Comparison of ENCODE assay signal across 1 cellular context in genomic region chr14:24059841-24060388, GRCh38.
A peak's percentile ranks its signal among the peaks of the same experiment; 100 is the strongest.
TF ChIP-seq lines count a peak whose summit lies in the region.

No MANE protein-coding gene starts in this region.

TF ChIP-seq in HepG2, 621 proteins besides CTCF, POLR2A, EP300 and RAD21 (continued from another document and continues in another):
- TF ChIP-seq, protein P1, sequence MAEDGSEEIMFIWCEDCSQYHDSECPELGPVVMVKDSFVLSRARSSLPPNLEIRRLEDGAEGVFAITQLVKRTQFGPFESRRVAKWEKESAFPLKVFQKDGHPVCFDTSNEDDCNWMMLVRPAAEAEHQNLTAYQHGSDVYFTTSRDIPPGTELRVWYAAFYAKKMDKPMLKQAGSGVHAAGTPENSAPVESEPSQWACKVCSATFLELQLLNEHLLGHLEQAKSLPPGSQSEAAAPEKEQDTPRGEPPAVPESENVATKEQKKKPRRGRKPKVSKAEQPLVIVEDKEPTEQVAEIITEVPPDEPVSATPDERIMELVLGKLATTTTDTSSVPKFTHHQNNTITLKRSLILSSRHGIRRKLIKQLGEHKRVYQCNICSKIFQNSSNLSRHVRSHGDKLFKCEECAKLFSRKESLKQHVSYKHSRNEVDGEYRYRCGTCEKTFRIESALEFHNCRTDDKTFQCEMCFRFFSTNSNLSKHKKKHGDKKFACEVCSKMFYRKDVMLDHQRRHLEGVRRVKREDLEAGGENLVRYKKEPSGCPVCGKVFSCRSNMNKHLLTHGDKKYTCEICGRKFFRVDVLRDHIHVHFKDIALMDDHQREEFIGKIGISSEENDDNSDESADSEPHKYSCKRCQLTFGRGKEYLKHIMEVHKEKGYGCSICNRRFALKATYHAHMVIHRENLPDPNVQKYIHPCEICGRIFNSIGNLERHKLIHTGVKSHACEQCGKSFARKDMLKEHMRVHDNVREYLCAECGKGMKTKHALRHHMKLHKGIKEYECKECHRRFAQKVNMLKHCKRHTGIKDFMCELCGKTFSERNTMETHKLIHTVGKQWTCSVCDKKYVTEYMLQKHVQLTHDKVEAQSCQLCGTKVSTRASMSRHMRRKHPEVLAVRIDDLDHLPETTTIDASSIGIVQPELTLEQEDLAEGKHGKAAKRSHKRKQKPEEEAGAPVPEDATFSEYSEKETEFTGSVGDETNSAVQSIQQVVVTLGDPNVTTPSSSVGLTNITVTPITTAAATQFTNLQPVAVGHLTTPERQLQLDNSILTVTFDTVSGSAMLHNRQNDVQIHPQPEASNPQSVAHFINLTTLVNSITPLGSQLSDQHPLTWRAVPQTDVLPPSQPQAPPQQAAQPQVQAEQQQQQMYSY (CRISPR knock-in tag; IDR thresholded peaks at IDR 0.05) = no peak
- TF ChIP-seq, protein P2, sequence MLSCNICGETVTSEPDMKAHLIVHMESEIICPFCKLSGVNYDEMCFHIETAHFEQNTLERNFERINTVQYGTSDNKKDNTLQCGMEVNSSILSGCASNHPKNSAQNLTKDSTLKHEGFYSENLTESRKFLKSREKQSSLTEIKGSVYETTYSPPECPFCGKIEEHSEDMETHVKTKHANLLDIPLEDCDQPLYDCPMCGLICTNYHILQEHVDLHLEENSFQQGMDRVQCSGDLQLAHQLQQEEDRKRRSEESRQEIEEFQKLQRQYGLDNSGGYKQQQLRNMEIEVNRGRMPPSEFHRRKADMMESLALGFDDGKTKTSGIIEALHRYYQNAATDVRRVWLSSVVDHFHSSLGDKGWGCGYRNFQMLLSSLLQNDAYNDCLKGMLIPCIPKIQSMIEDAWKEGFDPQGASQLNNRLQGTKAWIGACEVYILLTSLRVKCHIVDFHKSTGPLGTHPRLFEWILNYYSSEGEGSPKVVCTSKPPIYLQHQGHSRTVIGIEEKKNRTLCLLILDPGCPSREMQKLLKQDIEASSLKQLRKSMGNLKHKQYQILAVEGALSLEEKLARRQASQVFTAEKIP (CRISPR knock-in tag; IDR thresholded peaks at IDR 0.05; ENCODE audit: borderline replicate concordance) = no peak
- TF ChIP-seq SP2 (CRISPR knock-in tag; IDR thresholded peaks at IDR 0.05) (no peak), ZNF547 (CRISPR knock-in tag; IDR thresholded peaks at IDR 0.05) (no peak), SNRNP70 (IDR thresholded peaks at IDR 0.05; ENCODE audit: low read depth, low read length) (no peak), ZSCAN21 (CRISPR knock-in tag; IDR thresholded peaks at IDR 0.05; ENCODE audit: borderline replicate concordance) (no peak), E2F5 (CRISPR knock-in tag; conservative IDR thresholded peaks at IDR 0.05) (no peak), ZNF562 (CRISPR knock-in tag; IDR thresholded peaks at IDR 0.05; ENCODE audit: borderline replicate concordance) (no peak), ZNF879 (CRISPR knock-in tag; IDR thresholded peaks at IDR 0.05) (no peak), BORCS8-MEF2B (CRISPR knock-in tag; IDR thresholded peaks at IDR 0.05) (0 out of 2 replicates have a peak, but pooled peaks have one; percentile 16), ZNF570 (CRISPR knock-in tag; IDR thresholded peaks at IDR 0.05; ENCODE audit: borderline replicate concordance) (no peak), CBX2 (IDR thresholded peaks at IDR 0.05; ENCODE audit: low read depth, low read length) (no peak), CBX2 (CRISPR knock-in tag; IDR thresholded peaks at IDR 0.05; ENCODE audit: low read depth) (no peak), PRPF4 (IDR thresholded peaks at IDR 0.05; ENCODE audit: low read depth, low read length, poor library complexity, severe bottlenecking) (no peak), ZNF800 (CRISPR knock-in tag; IDR thresholded peaks at IDR 0.05) (no peak), ZNF333 (CRISPR knock-in tag; IDR thresholded peaks at IDR 0.05; ENCODE audit: borderline replicate concordance) (peak; percentile 54; the same call in 1 of the 2 replicates), TARDBP (CRISPR knock-in tag; IDR thresholded peaks at IDR 0.05) (no peak), ATF1 (CRISPR knock-in tag; IDR thresholded peaks at IDR 0.05) (no peak), NR2F2 (IDR thresholded peaks at IDR 0.05; ENCODE audit: borderline replicate concordance, low read depth) (no peak), MXD3 (CRISPR knock-in tag; IDR thresholded peaks at IDR 0.05) (no peak), SRF (IDR thresholded peaks at IDR 0.05; ENCODE audit: low read depth, low read length) (no peak), LRRFIP1 (CRISPR knock-in tag; conservative IDR thresholded peaks at IDR 0.05) (no peak), MLLT10 (CRISPR knock-in tag; IDR thresholded peaks at IDR 0.05) (no peak), HOMEZ (CRISPR knock-in tag; IDR thresholded peaks at IDR 0.05; ENCODE audit: low read depth) (no peak), MBNL3 (CRISPR knock-in tag; conservative IDR thresholded peaks at IDR 0.05) (peak; percentile 91; the same call in 1 of the 2 replicates), ERF (CRISPR knock-in tag; IDR thresholded peaks at IDR 0.05) (no peak), U2AF1 (optimal IDR thresholded peaks at IDR 0.05; ENCODE audit: low read depth, low read length) (no peak), ARID5B (CRISPR knock-in tag; IDR thresholded peaks at IDR 0.05) (no peak), TBX3 (IDR thresholded peaks at IDR 0.05; ENCODE audit: borderline replicate concordance) (no peak), KLF12 (CRISPR knock-in tag; IDR thresholded peaks at IDR 0.05; ENCODE audit: borderline replicate concordance) (no peak), YY1 (IDR thresholded peaks at IDR 0.05; ENCODE audit: insufficient read depth, insufficient replicate concordance, low read depth, low read length) (no peak), NRL (CRISPR knock-in tag; IDR thresholded peaks at IDR 0.05; ENCODE audit: borderline replicate concordance) (peak; percentile 45; the same call in 1 of the 2 replicates), MNT (IDR thresholded peaks at IDR 0.05) (no peak)
- TF ChIP-seq, protein P3, sequence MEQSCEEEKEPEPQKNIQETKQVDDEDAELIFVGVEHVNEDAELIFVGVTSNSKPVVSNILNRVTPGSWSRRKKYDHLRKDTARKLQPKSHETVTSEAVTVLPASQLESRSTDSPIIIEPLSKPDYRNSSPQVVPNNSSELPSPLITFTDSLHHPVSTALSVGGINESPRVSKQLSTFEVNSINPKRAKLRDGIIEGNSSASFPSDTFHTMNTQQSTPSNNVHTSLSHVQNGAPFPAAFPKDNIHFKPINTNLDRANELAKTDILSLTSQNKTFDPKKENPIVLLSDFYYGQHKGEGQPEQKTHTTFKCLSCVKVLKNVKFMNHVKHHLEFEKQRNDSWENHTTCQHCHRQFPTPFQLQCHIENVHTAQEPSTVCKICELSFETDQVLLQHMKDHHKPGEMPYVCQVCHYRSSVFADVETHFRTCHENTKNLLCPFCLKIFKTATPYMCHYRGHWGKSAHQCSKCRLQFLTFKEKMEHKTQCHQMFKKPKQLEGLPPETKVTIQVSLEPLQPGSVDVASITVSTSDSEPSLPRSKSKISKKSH (CRISPR knock-in tag; IDR thresholded peaks at IDR 0.05; ENCODE audit: borderline replicate concordance) = peak; percentile 66; the same call in 1 of the 2 replicates
- TF ChIP-seq, protein P4, sequence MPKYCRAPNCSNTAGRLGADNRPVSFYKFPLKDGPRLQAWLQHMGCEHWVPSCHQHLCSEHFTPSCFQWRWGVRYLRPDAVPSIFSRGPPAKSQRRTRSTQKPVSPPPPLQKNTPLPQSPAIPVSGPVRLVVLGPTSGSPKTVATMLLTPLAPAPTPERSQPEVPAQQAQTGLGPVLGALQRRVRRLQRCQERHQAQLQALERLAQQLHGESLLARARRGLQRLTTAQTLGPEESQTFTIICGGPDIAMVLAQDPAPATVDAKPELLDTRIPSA (CRISPR knock-in tag; IDR thresholded peaks at IDR 0.05; ENCODE audit: borderline replicate concordance) = no peak
